ENCODE assay signal across 27 cellular contexts in genomic region chr2:173760553-173760952, GRCh38.
A peak's percentile ranks its signal among the peaks of the same experiment; 100 is the strongest.
DNase-seq lines count a peak whose midpoint lies in the region; ATAC-seq and TF ChIP-seq lines count a peak whose summit lies in the region.
"Had no signal": no experiment of that assay in that cellular context is flagged by ENCODE, and none has a peak within 500 bp of the region (broad histone marks: within the 10 kb centered on the region; RNA-seq: fewer than 3 reads in every experiment).

No MANE protein-coding gene starts in this region.

- H3K4me1 ChIP-seq in iPS-20b (ENCODE audit: insufficient read depth, low read length) = peaks cover 27% of the 10 kb centered on the region; the same call in 1 of the 2 replicates
- H3K4me1 ChIP-seq: BE2C had no signal

- POLR2A ChIA-PET in AG04449 (lab: Yijun Ruan, JAX) = no interaction called here

- CTCF ChIA-PET in AG04449 (lab: Yijun Ruan, JAX) = interaction anchor here (1.0 kb wide), 1 partner anchor 9 kb away, joined by 3 read pairs; no protein-coding TSS in a partner anchor

- peak overlapping the region; percentile 35; the same call in 1 of the 2 replicates for H3K9ac ChIP-seq in iPS-20b (ENCODE audit: low read depth, low read length)

- H3K36me3 ChIP-seq in iPS-20b (ENCODE audit: insufficient read depth, low read depth, low read length) = no peaks in the 10 kb centered on the region
- H3K36me3 ChIP-seq: BE2C, cardiac muscle cell had no signal

- no peaks in the 10 kb centered on the region for H3K9me3 ChIP-seq in iPS-20b (ENCODE audit: insufficient read depth, low read depth, low read length)
- H3K9me3 ChIP-seq: BE2C had no signal

- peak; percentile 21 for DNase-seq in AG04449 (ENCODE audit: low read depth, low spot score)
- DNase-seq in M059J (ENCODE audit: low read depth) = peak; percentile 3
- DNase-seq in choroid plexus epithelial cell (ENCODE audit: low read depth) = peak; percentile 42
- DNase-seq in GDM1 (lab: John Stamatoyannopoulos, UW) = no peak
- no peak for DNase-seq in HuH-7 (ENCODE audit: low spot score)
- DNase-seq in H4 (ENCODE audit: low spot score) = no peak
- DNase-seq: activated CD8-positive, alpha-beta memory T cell treated with anti-CD3 and anti-CD28 coated beads for 24 hours; activated gamma-delta T cell; activated T-cell treated with anti-CD3 and anti-CD28 coated beads, Interleukin-2, amount 50 U/mL, for 1 hour; BE2C; dermis blood vessel endothelial cell; DMS79; foreskin melanocyte; H7; KBM-7; left colon; mesenchymal stem cell; NCI-H1436 treated with DMSO at 0.1 percent for 48 hours; NCI-H510A treated with DMSO at 0.1 percent for 48 hours; NK-92 treated with Interleukin-12 subunit alpha and Interleukin-12 subunit beta, amount 100 ng/mL, for 24 hours; small intestine; stimulated activated CD4-positive, alpha-beta T cell treated with anti-CD3 and anti-CD28 coated beads, Interleukin-1b, Interleukin-23, amount 100 ng/mL, for 48 hours; T-helper 17 cell had no signal

- no peaks in the 10 kb centered on the region for H3K27me3 ChIP-seq in iPS-20b (ENCODE audit: insufficient read depth, low read length)
- H3K27me3 ChIP-seq: BE2C, cardiac muscle cell had no signal

- no peak overlapping the region for H3K27ac ChIP-seq in iPS-20b (ENCODE audit: low read length)
- H3K27ac ChIP-seq: cardiac muscle cell had no signal

- H3K4me3 ChIP-seq in AG04449 (ENCODE audit: low read depth, low read length) = no peak overlapping the region
- H3K4me3 ChIP-seq in choroid plexus epithelial cell (ENCODE audit: low read depth, low read length) = no peak overlapping the region
- H3K4me3 ChIP-seq in iPS-20b (ENCODE audit: low read length) = no peak overlapping the region
- H3K4me3 ChIP-seq: cardiac muscle cell had no signal

- TF ChIP-seq CTCF in AG04449 (IDR thresholded peaks at IDR 0.05; ENCODE audit: insufficient read depth, low read length, missing control alignments) (no peak), choroid plexus epithelial cell (conservative IDR thresholded peaks at IDR 0.05; ENCODE audit: low read depth, low read length) (no peak)

- no peak for ATAC-seq in HG02852 (IDR thresholded peaks at IDR 0.05; ENCODE audit: unreplicated experiment)
- ATAC-seq: left colon, Panc1, T-helper 17 cell had no signal

Comparison
In these comparisons a context has a peak if more than half of its experiments do, and no peak if none do; other contexts are left out.
1. DNase-seq: peak in AG04449 (single experiment), M059J (single experiment) and choroid plexus epithelial cell (single experiment); none in GDM1 (single experiment), HuH-7 (single experiment) and H4 (single experiment).